Comparison of ENCODE assay signal across 21 cellular contexts in genomic region chr12:95300286-95300685, GRCh38.
A peak's percentile ranks its signal among the peaks of the same experiment; 100 is the strongest.
DNase-seq lines count a peak whose midpoint lies in the region; ATAC-seq and TF ChIP-seq lines count a peak whose summit lies in the region.
"Had no signal": no experiment of that assay in that cellular context is flagged by ENCODE, and none has a peak within 500 bp of the region (broad histone marks: within the 10 kb centered on the region; RNA-seq: fewer than 3 reads in every experiment).

No MANE protein-coding gene starts in this region.

- no peaks in the 10 kb centered on the region for H3K9me3 Mint-ChIP-seq in progenitor cell of endocrine pancreas (ENCODE audit: low read depth)
- H3K9me3 Mint-ChIP-seq: CD14-positive monocyte had no signal

- DNase-seq in DMS 273 (lab: John Stamatoyannopoulos, UW; ENCODE audit: unreplicated experiment) (peak; percentile 56), DMS 273 treated with DMSO at 0.1 percent for 48 hours (lab: John Stamatoyannopoulos, UW) (no peak), cardiac muscle cell (ENCODE audit: low read depth in 1 of 2, low spot score in 1 of 2) (no peak), right cardiac atrium (no peak), T-helper 17 cell (no peak), progenitor cell of endocrine pancreas (ENCODE audit: low spot score, unreplicated experiment) (no peak), DMS79 treated with DMSO at 0.1 percent for 48 hours (lab: John Stamatoyannopoulos, UW) (no peak)
- DNase-seq: DMS153, GF-D8, HCEC 1CT, KBM-7, MV-4-11, NCI-H1694 treated with DMSO at 0.1 percent for 48 hours, NCI-H2107, NCI-H345, NCI-H524 treated with DMSO at 0.1 percent for 48 hours, SHP77, SK-N-SH had no signal

- TF ChIP-seq CTCF in cardiac muscle cell (IDR thresholded peaks at IDR 0.05; ENCODE audit: low read depth, low read length), result no peak
- no peak for TF ChIP-seq CTCF in progenitor cell of endocrine pancreas (IDR thresholded peaks at IDR 0.05; ENCODE audit: unreplicated experiment)

- H3K4me3 Mint-ChIP-seq in T-helper 17 cell (peak overlapping the region; percentile 25), progenitor cell of endocrine pancreas (ENCODE audit: low read depth) (no peak overlapping the region)
- H3K4me3 Mint-ChIP-seq: CD14-positive monocyte had no signal

- no peaks in the 10 kb centered on the region for H3K27me3 ChIP-seq in cardiac muscle cell
- H3K27me3 ChIP-seq in right cardiac atrium (ENCODE audit: control insufficient read depth, insufficient read depth), result no peaks in the 10 kb centered on the region

- no peaks in the 10 kb centered on the region for H3K27me3 Mint-ChIP-seq in T-helper 17 cell
- H3K27me3 Mint-ChIP-seq in progenitor cell of endocrine pancreas, result no peaks in the 10 kb centered on the region

- no peak overlapping the region for H3K4me3 ChIP-seq in cardiac muscle cell
- no peak overlapping the region for H3K4me3 ChIP-seq in right cardiac atrium (ENCODE audit: low read length)

- peaks cover 5% of the 10 kb centered on the region for H3K4me1 Mint-ChIP-seq in T-helper 17 cell
- H3K4me1 Mint-ChIP-seq in progenitor cell of endocrine pancreas (ENCODE audit: low read depth), result peaks cover 19% of the 10 kb centered on the region
- H3K4me1 Mint-ChIP-seq: CD14-positive monocyte had no signal

- whole genome bisulfite sequencing in right cardiac atrium, result 82% methylated on average over 2 of the region's 2 CpGs

- H3K27ac Mint-ChIP-seq in T-helper 17 cell (no peak overlapping the region), progenitor cell of endocrine pancreas (peak overlapping the region; percentile 65)
- H3K27ac Mint-ChIP-seq: CD14-positive monocyte had no signal

- peaks cover 55% of the 10 kb centered on the region for H3K36me3 ChIP-seq in cardiac muscle cell

- peak overlapping the region; percentile 48 for H3K27ac ChIP-seq in cardiac muscle cell
- no peak overlapping the region for H3K27ac ChIP-seq in right cardiac atrium (ENCODE audit: low read length)
- H3K27ac ChIP-seq: 22Rv1 had no signal

- intact Hi-C loops in right cardiac atrium (cut with DNase I), result no loop called here

- H3K9me3 ChIP-seq in cardiac muscle cell (ENCODE audit: low read depth), result no peaks in the 10 kb centered on the region
- no peaks in the 10 kb centered on the region for H3K9me3 ChIP-seq in right cardiac atrium (ENCODE audit: control insufficient read depth, low read length)
- H3K9me3 ChIP-seq in T-helper 17 cell (ENCODE audit: control insufficient read depth, low read length, poor library complexity, severe bottlenecking), result no peaks in the 10 kb centered on the region
- H3K9me3 ChIP-seq: SK-N-SH had no signal

- H3K36me3 Mint-ChIP-seq in T-helper 17 cell (ENCODE audit: low read depth), result peaks cover 10% of the 10 kb centered on the region
- peaks cover 20% of the 10 kb centered on the region for H3K36me3 Mint-ChIP-seq in progenitor cell of endocrine pancreas (ENCODE audit: insufficient read depth)

- H3K4me1 ChIP-seq in cardiac muscle cell (ENCODE audit: low read depth) (no peaks in the 10 kb centered on the region), right cardiac atrium (ENCODE audit: control insufficient read depth, insufficient read depth, low read length) (no peaks in the 10 kb centered on the region)

- ATAC-seq in right cardiac atrium (no peak), T-helper 17 cell (no peak), HG03280 (IDR thresholded peaks at IDR 0.05; ENCODE audit: unreplicated experiment) (no peak)
